In the genomic region with DNA sequence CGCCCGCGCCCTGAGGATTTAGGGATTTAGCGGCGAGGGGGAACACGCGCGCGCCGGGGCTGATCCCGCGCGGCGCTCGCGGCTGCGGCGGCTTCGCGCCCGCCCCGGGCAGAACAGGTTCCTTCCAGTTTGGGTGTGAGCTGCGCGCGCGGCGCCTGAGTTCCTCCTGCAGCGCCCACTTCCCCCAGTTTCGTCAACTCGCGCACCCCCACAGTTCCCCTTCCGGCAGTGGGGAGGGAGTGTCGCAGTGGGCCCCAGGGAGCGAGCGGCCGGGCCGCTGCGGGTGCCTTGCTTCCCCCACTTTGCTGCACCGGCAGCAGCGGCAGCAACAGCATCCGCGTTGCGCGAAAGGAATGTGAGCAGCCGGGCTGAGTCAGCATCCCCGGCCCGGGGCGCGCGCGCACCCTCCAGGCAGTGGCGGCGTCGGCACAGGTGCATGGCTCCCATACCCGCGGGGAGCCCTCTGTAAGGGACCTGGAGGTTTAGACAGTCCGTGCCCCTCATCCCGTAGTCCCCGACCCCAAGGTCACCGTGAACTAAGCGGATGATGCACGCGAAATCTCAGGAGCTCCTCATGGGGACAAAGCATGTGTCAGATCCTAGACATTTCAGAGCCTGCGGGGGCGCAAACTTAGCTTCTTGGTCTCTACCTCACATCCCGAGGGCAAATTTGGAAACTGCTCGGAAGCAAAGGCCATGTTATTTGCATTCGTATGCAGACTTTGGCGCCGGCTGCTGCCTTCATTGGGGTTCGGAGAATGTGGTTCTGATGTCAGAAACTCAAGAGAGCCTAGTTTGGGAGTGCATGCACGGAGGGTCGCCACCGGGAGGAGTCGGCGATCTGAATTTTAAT, we compare ENCODE assay signal across 8 cellular contexts. TPM values are rescaled to one million over a fixed set of nuclear protein-coding genes. Genes with fewer than 3 reads are reported as not detected.
DNase-seq lines count a peak whose midpoint lies in the region; ATAC-seq and TF ChIP-seq lines count a peak whose summit lies in the region.

No MANE protein-coding gene starts in this region.

- H3K27ac Mint-ChIP-seq in activated naive CD4-positive, alpha-beta T cell treated with anti-CD3 and anti-CD28 coated beads, Interleukin-2, amount 50 U/mL, for 72 hours, result peak overlapping the region; percentile 39 to 77

- H3K9me3 Mint-ChIP-seq in activated naive CD4-positive, alpha-beta T cell treated with anti-CD3 and anti-CD28 coated beads, Interleukin-2, amount 50 U/mL, for 72 hours, result no peaks in the 10 kb centered on the region

- 1% methylated on average over 76 of the region's 76 CpGs for WGBS in heart right ventricle, 2 donors

- H3K27ac ChIP-seq in SK-N-MC (peak overlapping the region; percentile 31; the same call in 1 of the 2 replicates), heart right ventricle (peak overlapping the region in 9 of 10 donors; percentile 34 to 98 (median 81)), upper lobe of right lung (peak overlapping the region; percentile 92)

- peak; percentile 70 for DNase-seq in KG1 (lab: John Stamatoyannopoulos, UW)
- DNase-seq in SK-N-MC (ENCODE audit: low read depth, low spot score), result peak; percentile 26
- peak; percentile 80 to 83 for DNase-seq in activated naive CD4-positive, alpha-beta T cell treated with anti-CD3 and anti-CD28 coated beads, Interleukin-2, amount 50 U/mL, for 72 hours (ENCODE audit: low spot score in 2 of 2)
- peak; percentile 75 to 77 for DNase-seq in heart right ventricle
- DNase-seq in posterior vena cava (ENCODE audit: low spot score), result peak; percentile 97
- peak; percentile 95 for DNase-seq in upper lobe of right lung

- peaks cover 0 to 34% (median 14%) of the 10 kb centered on the region in 7 donors for H3K27me3 ChIP-seq in heart right ventricle
- H3K27me3 ChIP-seq in upper lobe of right lung, result peaks cover 22% of the 10 kb centered on the region

- H3K9ac ChIP-seq in ES-I3 (ENCODE audit: low read depth, low read length), result peak overlapping the region; percentile 84
- peak overlapping the region; percentile 84 for H3K9ac ChIP-seq in SK-N-MC (ENCODE audit: insufficient read length)

- ATAC-seq in GM21786 (IDR thresholded peaks at IDR 0.05; ENCODE audit: unreplicated experiment) (peak; percentile 53), heart right ventricle (peak; percentile 72 to 85 (median 81)), upper lobe of right lung (peak; percentile 90)
- ATAC-seq in activated naive CD4-positive, alpha-beta T cell treated with anti-CD3 and anti-CD28 coated beads, Interleukin-2, amount 50 U/mL, for 72 hours, result peak; percentile 62 to 78

- intact Hi-C loops in heart right ventricle (cut with DNase I), result loop anchor here in 3 of 10 donors (5.0 to 10.0 kb wide), 3 partner anchors 85 to 103 kb away; no protein-coding TSS in a partner anchor
- intact Hi-C loops in posterior vena cava (cut with DNase I), result no loop called here
- intact Hi-C loops in upper lobe of right lung (cut with DNase I), result no loop called here

- peaks cover 42% of the 10 kb centered on the region for H3K4me1 ChIP-seq in ES-I3 (ENCODE audit: insufficient read depth, low read length)
- peaks cover 4 to 67% (median 20%) of the 10 kb centered on the region in 9 donors for H3K4me1 ChIP-seq in heart right ventricle
- peaks cover 17% of the 10 kb centered on the region for H3K4me1 ChIP-seq in upper lobe of right lung

- peaks cover 0 to 6% of the 10 kb centered on the region in 2 donors for H3K36me3 Mint-ChIP-seq in activated naive CD4-positive, alpha-beta T cell treated with anti-CD3 and anti-CD28 coated beads, Interleukin-2, amount 50 U/mL, for 72 hours

- peak in 2 of 9 donors; percentile 6 to 8 for TF ChIP-seq CTCF in heart right ventricle (IDR thresholded peaks at IDR 0.05)
- no peak for TF ChIP-seq CTCF in upper lobe of right lung (IDR thresholded peaks at IDR 0.05)

- H3K4me3 ChIP-seq in SK-N-MC, result peak overlapping the region; percentile 91
- peak overlapping the region; percentile 44 to 85 (median 72) for H3K4me3 ChIP-seq in heart right ventricle
- H3K4me3 ChIP-seq in upper lobe of right lung, result peak overlapping the region; percentile 60

- H3K9me3 ChIP-seq in ES-I3 (ENCODE audit: control insufficient read depth, insufficient read depth, low read length) (no peaks in the 10 kb centered on the region), SK-N-MC (ENCODE audit: low read depth, low read length) (no peaks in the 10 kb centered on the region), heart right ventricle (no peaks in the 10 kb centered on the region), upper lobe of right lung (no peaks in the 10 kb centered on the region)

- H3K36me3 ChIP-seq in ES-I3 (ENCODE audit: insufficient read depth, low read length), result no peaks in the 10 kb centered on the region
- no peaks in the 10 kb centered on the region for H3K36me3 ChIP-seq in SK-N-MC (ENCODE audit: insufficient read depth, low read length)
- no peaks in the 10 kb centered on the region for H3K36me3 ChIP-seq in heart right ventricle
- H3K36me3 ChIP-seq in upper lobe of right lung, result no peaks in the 10 kb centered on the region

RNA-seq across cellular contexts. Expression of gene ARSG, which starts 0.8 kb away (rescaled TPM):
- total RNA-seq in activated naive CD4-positive, alpha-beta T cell treated with anti-CD3 and anti-CD28 coated beads, Interleukin-2, amount 50 U/mL, for 72 hours, result 10 to 100 TPM in 1 of 2 donors, 1 to 10 TPM in 1; 1.8 to 12.1 TPM
- total RNA-seq in heart right ventricle (1 to 10 TPM; 2.5 to 6.2 (median 3.5) TPM), posterior vena cava (1 to 10 TPM; 5.7 to 7.5 TPM), upper lobe of right lung (4.8 TPM)
- polyA plus RNA-seq in heart right ventricle, result 1 to 10 TPM in 1 of 2 donors, under 1 TPM in 1; 0.95 to 3.5 TPM

RNA-seq across cellular contexts. Expression of gene SLC16A6, which starts 1.1 kb away (rescaled TPM):
- total RNA-seq in activated naive CD4-positive, alpha-beta T cell treated with anti-CD3 and anti-CD28 coated beads, Interleukin-2, amount 50 U/mL, for 72 hours, result 1 to 10 TPM in 1 of 2 donors, under 1 TPM in 1; 0.39 to 2.4 TPM
- total RNA-seq in heart right ventricle (1 to 10 TPM in 2 of 10 donors, under 1 TPM in 7, not detected in 1; 0.16 to 1.9 (median 0.59) TPM), posterior vena cava (1 to 10 TPM; 1.7 to 1.9 TPM), upper lobe of right lung (7.5 TPM)
- under 1 TPM; 0.14 to 0.80 TPM for polyA plus RNA-seq in heart right ventricle

RNA-seq across cellular contexts. Expression of gene AMZ2, which starts 44.2 kb away (rescaled TPM):
- 100 to 1,000 TPM; 106 to 113 TPM for total RNA-seq in activated naive CD4-positive, alpha-beta T cell treated with anti-CD3 and anti-CD28 coated beads, Interleukin-2, amount 50 U/mL, for 72 hours
- 100 to 1,000 TPM in 8 of 10 donors, 10 to 100 TPM in 2; 70.7 to 140 (median 111) TPM for total RNA-seq in heart right ventricle
- polyA plus RNA-seq in heart right ventricle, result 10 to 100 TPM; 41.6 to 77.4 TPM
- total RNA-seq in posterior vena cava, result 10 to 100 TPM; 43.4 to 58.9 TPM
- total RNA-seq in upper lobe of right lung, result 50.5 TPM

Comparison
In these comparisons a context has a peak if more than half of its experiments do, and no peak if none do; other contexts are left out.
1. Peak in every context shown above with its lines: DNase-seq, ATAC-seq, H3K4me3 ChIP-seq and H3K27ac ChIP-seq.
2. DNase-seq: peak in every context shown above with its lines; median percentile 97 in posterior vena cava; 95 in upper lobe of right lung; 82 in activated naive CD4-positive, alpha-beta T cell treated with anti-CD3 and anti-CD28 coated beads, Interleukin-2, amount 50 U/mL, for 72 hours; 76 in heart right ventricle; 70 in KG1; 26 in SK-N-MC.
3. H3K27ac ChIP-seq: peak in every context shown above with its lines; median percentile 92 in upper lobe of right lung; 81 in heart right ventricle; 31 in SK-N-MC.